12 cellular contexts compared by ENCODE assay signal in genomic region chr10:14579405-14579804, GRCh38.
DNase-seq lines count a peak whose midpoint lies in the region; ATAC-seq and TF ChIP-seq lines count a peak whose summit lies in the region.
"Had no signal": no experiment of that assay in that cellular context is flagged by ENCODE, and none has a peak within 500 bp of the region (broad histone marks: within the 10 kb centered on the region; RNA-seq: fewer than 3 reads in every experiment).

No MANE protein-coding gene starts in this region.

- no peak overlapping the region for H3K4ac ChIP-seq in mesendoderm (ENCODE audit: low read depth, low read length)

- no peaks in the 10 kb centered on the region for H3K27me3 ChIP-seq in CD4-positive, CD25-positive, alpha-beta regulatory T cell (ENCODE audit: control insufficient read depth, insufficient read depth, low read length)
- H3K27me3 ChIP-seq in mesendoderm (ENCODE audit: insufficient read depth, low read length, poor library complexity) = no peaks in the 10 kb centered on the region

- H3K18ac ChIP-seq in mesendoderm (ENCODE audit: low read length) = no peak overlapping the region

- H3K9me3 ChIP-seq in CD4-positive, CD25-positive, alpha-beta regulatory T cell (ENCODE audit: control insufficient read depth in 2 of 2, low read length in 2 of 2) = no peaks in the 10 kb centered on the region
- H3K9me3 ChIP-seq: SK-N-SH had no signal

- no CpG with 5 or more reads among the region's 1 CpG for WGBS in mesendoderm (ENCODE audit: extremely low coverage, insufficient coverage, low lambda C conversion rate)

- peak overlapping the region in 3 of 4 donors; percentile 13 to 41 (median 40) for H3K4me3 Mint-ChIP-seq in CD4-positive, CD25-positive, alpha-beta regulatory T cell
- H3K4me3 Mint-ChIP-seq in IgD-negative memory B cell (peak overlapping the region in 2 of 4 donors; percentile 24 to 80), immature natural killer cell (no peak overlapping the region), WTC11 (no peak overlapping the region)

- no peak for ATAC-seq in CD4-positive, CD25-positive, alpha-beta regulatory T cell (ENCODE audit: low read depth in 2 of 2)
- no peak for ATAC-seq in HG03439 (IDR thresholded peaks at IDR 0.05; ENCODE audit: unreplicated experiment)
- ATAC-seq in WTC11 = no peak

- H2BK5ac ChIP-seq in mesendoderm (ENCODE audit: low read length) = no peak overlapping the region

- H4K5ac ChIP-seq in mesendoderm (ENCODE audit: low read length) = no peak overlapping the region

- H3K4me1 ChIP-seq in CD4-positive, CD25-positive, alpha-beta regulatory T cell (ENCODE audit: control insufficient read depth, insufficient read depth, low read length, poor library complexity, severe bottlenecking) = peaks cover 84% of the 10 kb centered on the region
- peaks cover 8% of the 10 kb centered on the region for H3K4me1 ChIP-seq in mesendoderm (ENCODE audit: control insufficient read depth, low read depth, low read length)

- H3K4me3 ChIP-seq in CD4-positive, CD25-positive, alpha-beta regulatory T cell (ENCODE audit: low read depth, low read length) = peak overlapping the region; percentile 41
- no peak overlapping the region for H3K4me3 ChIP-seq in mesendoderm (ENCODE audit: low read length)
- H3K4me3 ChIP-seq: lung had no signal

- peaks cover 18% of the 10 kb centered on the region for H3K36me3 Mint-ChIP-seq in CD4-positive, CD25-positive, alpha-beta regulatory T cell
- H3K36me3 Mint-ChIP-seq in IgD-negative memory B cell (peaks cover 5% of the 10 kb centered on the region), immature natural killer cell (peaks cover 0 to 8% (median 0%) of the 10 kb centered on the region in 3 donors), WTC11 (no peaks in the 10 kb centered on the region)

- DNase-seq in CD4-positive, CD25-positive, alpha-beta regulatory T cell = no peak
- DNase-seq in caudate nucleus (lab: John Stamatoyannopoulos, UW) (no peak), mesendoderm (no peak), immature natural killer cell (no peak), WTC11 (ENCODE audit: low spot score) (no peak)
- DNase-seq in stimulated activated CD4-positive, alpha-beta T cell treated with anti-CD3 and anti-CD28 coated beads, Interleukin-12 subunit alpha, Interleukin-12 subunit beta, amount 100 ng/mL, for 4 hours = no peak
- DNase-seq: DMS 273 treated with DMSO at 0.1 percent for 48 hours, foreskin melanocyte, SK-N-SH had no signal

- peaks cover 51 to 99% (median 72%) of the 10 kb centered on the region in 4 donors for H3K4me1 Mint-ChIP-seq in CD4-positive, CD25-positive, alpha-beta regulatory T cell
- H3K4me1 Mint-ChIP-seq in IgD-negative memory B cell (peaks cover 65 to 74% (median 69%) of the 10 kb centered on the region in 3 donors), immature natural killer cell (peaks cover 60 to 75% of the 10 kb centered on the region in 2 donors), WTC11 (peaks cover 65% of the 10 kb centered on the region)

- H3K4me2 ChIP-seq in mesendoderm (ENCODE audit: low read length) = no peak overlapping the region
- H3K4me2 ChIP-seq: SK-N-SH had no signal

- H2BK120ac ChIP-seq in mesendoderm (ENCODE audit: low read depth, low read length) = no peak overlapping the region

- H3K27me3 Mint-ChIP-seq in CD4-positive, CD25-positive, alpha-beta regulatory T cell = no peaks in the 10 kb centered on the region
- H3K27me3 Mint-ChIP-seq in IgD-negative memory B cell = no peaks in the 10 kb centered on the region
- H3K27me3 Mint-ChIP-seq in immature natural killer cell (ENCODE audit: low read depth in 3 of 3) = peaks cover 0 to 5% (median 1%) of the 10 kb centered on the region in 3 donors
- H3K27me3 Mint-ChIP-seq in WTC11 (ENCODE audit: low read depth) = no peaks in the 10 kb centered on the region

- CTCF ChIA-PET in WTC11 (lab: Charles Lee) = no interaction called here

- H3K79me1 ChIP-seq in mesendoderm (ENCODE audit: low read length) = peaks cover 13% of the 10 kb centered on the region

- no peak for TF ChIP-seq CTCF in WTC11 (IDR thresholded peaks at IDR 0.05)

- H3K79me2 ChIP-seq in mesendoderm (ENCODE audit: control insufficient read depth, insufficient read depth, low read length) = peaks cover 14% of the 10 kb centered on the region

- no peak overlapping the region for H3K9ac ChIP-seq in mesendoderm (ENCODE audit: low read length)
- H3K9ac ChIP-seq: SK-N-SH had no signal

- H4K8ac ChIP-seq in mesendoderm (ENCODE audit: low read depth, low read length) = no peak overlapping the region

- H3K9me3 Mint-ChIP-seq in CD4-positive, CD25-positive, alpha-beta regulatory T cell = no peaks in the 10 kb centered on the region
- no peaks in the 10 kb centered on the region for H3K9me3 Mint-ChIP-seq in IgD-negative memory B cell
- no peaks in the 10 kb centered on the region for H3K9me3 Mint-ChIP-seq in immature natural killer cell
- H3K9me3 Mint-ChIP-seq in WTC11 = no peaks in the 10 kb centered on the region

- H3K27ac Mint-ChIP-seq in CD4-positive, CD25-positive, alpha-beta regulatory T cell = peak overlapping the region; percentile 82 to 99 (median 84)
- H3K27ac Mint-ChIP-seq in IgD-negative memory B cell (peak overlapping the region in 2 of 3 donors; percentile 46 to 73), immature natural killer cell (peak overlapping the region in 2 of 6 donors; percentile 21 to 86), WTC11 (no peak overlapping the region)

- peak overlapping the region; percentile 35 for H3K27ac ChIP-seq in CD4-positive, CD25-positive, alpha-beta regulatory T cell (ENCODE audit: insufficient read depth, low read length, poor library complexity, severe bottlenecking)
- H3K27ac ChIP-seq in caudate nucleus (ENCODE audit: low read depth, low read length) (peak overlapping the region; percentile 82), mesendoderm (ENCODE audit: low read depth, low read length) (peak overlapping the region; percentile 18)

- H3K56ac ChIP-seq in mesendoderm (ENCODE audit: low read length) = no peak overlapping the region

- no peak overlapping the region for H3K23ac ChIP-seq in mesendoderm (ENCODE audit: low read length)

- H2BK15ac ChIP-seq in mesendoderm (replicated peaks; ENCODE audit: low read depth) = no peak overlapping the region

- H2AK5ac ChIP-seq in mesendoderm (ENCODE audit: low read length) = no peak overlapping the region

- POLR2A ChIA-PET in WTC11 (lab: Charles Lee) = no interaction called here

- H3K36me3 ChIP-seq in CD4-positive, CD25-positive, alpha-beta regulatory T cell (ENCODE audit: control insufficient read depth, insufficient read depth, low read length) = peaks cover 26% of the 10 kb centered on the region
- no peaks in the 10 kb centered on the region for H3K36me3 ChIP-seq in mesendoderm (ENCODE audit: control insufficient read depth, insufficient read depth, low read length)

TF ChIP-seq in WTC11, 78 proteins besides CTCF, POLR2A, EP300 and RAD21 (continues in another document):
- TF ChIP-seq, protein P1, sequence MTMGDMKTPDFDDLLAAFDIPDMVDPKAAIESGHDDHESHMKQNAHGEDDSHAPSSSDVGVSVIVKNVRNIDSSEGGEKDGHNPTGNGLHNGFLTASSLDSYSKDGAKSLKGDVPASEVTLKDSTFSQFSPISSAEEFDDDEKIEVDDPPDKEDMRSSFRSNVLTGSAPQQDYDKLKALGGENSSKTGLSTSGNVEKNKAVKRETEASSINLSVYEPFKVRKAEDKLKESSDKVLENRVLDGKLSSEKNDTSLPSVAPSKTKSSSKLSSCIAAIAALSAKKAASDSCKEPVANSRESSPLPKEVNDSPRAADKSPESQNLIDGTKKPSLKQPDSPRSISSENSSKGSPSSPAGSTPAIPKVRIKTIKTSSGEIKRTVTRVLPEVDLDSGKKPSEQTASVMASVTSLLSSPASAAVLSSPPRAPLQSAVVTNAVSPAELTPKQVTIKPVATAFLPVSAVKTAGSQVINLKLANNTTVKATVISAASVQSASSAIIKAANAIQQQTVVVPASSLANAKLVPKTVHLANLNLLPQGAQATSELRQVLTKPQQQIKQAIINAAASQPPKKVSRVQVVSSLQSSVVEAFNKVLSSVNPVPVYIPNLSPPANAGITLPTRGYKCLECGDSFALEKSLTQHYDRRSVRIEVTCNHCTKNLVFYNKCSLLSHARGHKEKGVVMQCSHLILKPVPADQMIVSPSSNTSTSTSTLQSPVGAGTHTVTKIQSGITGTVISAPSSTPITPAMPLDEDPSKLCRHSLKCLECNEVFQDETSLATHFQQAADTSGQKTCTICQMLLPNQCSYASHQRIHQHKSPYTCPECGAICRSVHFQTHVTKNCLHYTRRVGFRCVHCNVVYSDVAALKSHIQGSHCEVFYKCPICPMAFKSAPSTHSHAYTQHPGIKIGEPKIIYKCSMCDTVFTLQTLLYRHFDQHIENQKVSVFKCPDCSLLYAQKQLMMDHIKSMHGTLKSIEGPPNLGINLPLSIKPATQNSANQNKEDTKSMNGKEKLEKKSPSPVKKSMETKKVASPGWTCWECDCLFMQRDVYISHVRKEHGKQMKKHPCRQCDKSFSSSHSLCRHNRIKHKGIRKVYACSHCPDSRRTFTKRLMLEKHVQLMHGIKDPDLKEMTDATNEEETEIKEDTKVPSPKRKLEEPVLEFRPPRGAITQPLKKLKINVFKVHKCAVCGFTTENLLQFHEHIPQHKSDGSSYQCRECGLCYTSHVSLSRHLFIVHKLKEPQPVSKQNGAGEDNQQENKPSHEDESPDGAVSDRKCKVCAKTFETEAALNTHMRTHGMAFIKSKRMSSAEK (CRISPR knock-in tag; IDR thresholded peaks at IDR 0.05; ENCODE audit: borderline replicate concordance) = no peak
- TF ChIP-seq TP53 (CRISPR knock-in tag; IDR thresholded peaks at IDR 0.05) (no peak), FOXP1 (CRISPR knock-in tag; IDR thresholded peaks at IDR 0.05; ENCODE audit: borderline replicate concordance) (no peak), RORB (CRISPR knock-in tag; IDR thresholded peaks at IDR 0.05) (no peak), NR1H2 (CRISPR knock-in tag; IDR thresholded peaks at IDR 0.05) (no peak), KAT7 (CRISPR knock-in tag; IDR thresholded peaks at IDR 0.05; ENCODE audit: borderline replicate concordance) (no peak), ETV6 (CRISPR knock-in tag; IDR thresholded peaks at IDR 0.05) (no peak), CREM (CRISPR knock-in tag; IDR thresholded peaks at IDR 0.05) (no peak), IRF2 (CRISPR knock-in tag; IDR thresholded peaks at IDR 0.05; ENCODE audit: borderline replicate concordance, low read depth) (no peak), ZNF219 (CRISPR knock-in tag; IDR thresholded peaks at IDR 0.05; ENCODE audit: borderline replicate concordance) (no peak), NFATC4 (CRISPR knock-in tag; IDR thresholded peaks at IDR 0.05) (no peak)
- TF ChIP-seq, protein P2, sequence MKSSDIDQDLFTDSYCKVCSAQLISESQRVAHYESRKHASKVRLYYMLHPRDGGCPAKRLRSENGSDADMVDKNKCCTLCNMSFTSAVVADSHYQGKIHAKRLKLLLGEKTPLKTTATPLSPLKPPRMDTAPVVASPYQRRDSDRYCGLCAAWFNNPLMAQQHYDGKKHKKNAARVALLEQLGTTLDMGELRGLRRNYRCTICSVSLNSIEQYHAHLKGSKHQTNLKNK (CRISPR knock-in tag; IDR thresholded peaks at IDR 0.05) = no peak

Comparison
In these comparisons a context has a peak if more than half of its experiments do, and no peak if none do; other contexts are left out.
1. H3K27ac ChIP-seq: peak in every context shown above with its lines; median percentile 82 in caudate nucleus; 35 in CD4-positive, CD25-positive, alpha-beta regulatory T cell; 18 in mesendoderm.
2. H3K4me3 Mint-ChIP-seq: peak in CD4-positive, CD25-positive, alpha-beta regulatory T cell (3 of 4); none in immature natural killer cell (0 of 5) and WTC11 (single experiment).